Comparison of ENCODE assay signal across 13 cellular contexts in genomic region chr11:100849009-100849913, GRCh38.
A peak's percentile ranks its signal among the peaks of the same experiment; 100 is the strongest.
DNase-seq lines count a peak whose midpoint lies in the region; ATAC-seq, FAIRE-seq and TF ChIP-seq lines count a peak whose summit lies in the region.
"Had no signal": no experiment of that assay in that cellular context is flagged by ENCODE, and none has a peak within 500 bp of the region (broad histone marks: within the 10 kb centered on the region; RNA-seq: fewer than 3 reads in every experiment).

No MANE protein-coding gene starts in this region.

- peak; percentile 47 for ATAC-seq in body of pancreas
- ATAC-seq in HG02798 (IDR thresholded peaks at IDR 0.05; ENCODE audit: poor library complexity, unreplicated experiment) = no peak
- no peak for ATAC-seq in HG02938 (IDR thresholded peaks at IDR 0.05; ENCODE audit: unreplicated experiment)
- ATAC-seq in HG02642 (IDR thresholded peaks at IDR 0.05; ENCODE audit: poor library complexity, unreplicated experiment) = no peak
- ATAC-seq: activated T-helper 17 cell treated with anti-CD3 and anti-CD28 coated beads, Interleukin-2, amount 50 U/mL, for 72 hours; natural killer cell treated with Interleukin-12 subunit alpha and Interleukin-12 subunit beta and Interleukin-15 and Interleukin-18, amount 100 ng/mL, for 72 hours; WTC11 had no signal

- peak; percentile 87 for DNase-seq in GM04503 (ENCODE audit: low read depth)
- DNase-seq in body of pancreas = peak in 1 of 4 donors; percentile 5
- DNase-seq in kidney = no peak
- DNase-seq in NK-92 (lab: John Stamatoyannopoulos, UW; ENCODE audit: unreplicated experiment) = no peak
- DNase-seq: dermis blood vessel endothelial cell, NCI-H1436 treated with DMSO at 0.1 percent for 48 hours had no signal

- peak overlapping the region in 2 of 4 donors; percentile 4 to 57 for H3K27ac ChIP-seq in body of pancreas
- H3K27ac ChIP-seq in kidney (ENCODE audit: low read depth in 2 of 2, low read length in 2 of 2) = peak overlapping the region; percentile 26 to 73
- H3K27ac ChIP-seq in subcutaneous abdominal adipose tissue (ENCODE audit: low read depth, low read length) = peak overlapping the region; percentile 74

- no peaks in the 10 kb centered on the region for H3K27me3 ChIP-seq in body of pancreas
- H3K27me3 ChIP-seq in subcutaneous abdominal adipose tissue (ENCODE audit: control insufficient read depth in 5 of 5, insufficient read depth in 4 of 5, low read length in 5 of 5) = no peaks in the 10 kb centered on the region

- H3K9me3 ChIP-seq in body of pancreas (no peaks in the 10 kb centered on the region), kidney (ENCODE audit: control insufficient read depth in 1 of 2, low read length in 2 of 2) (no peaks in the 10 kb centered on the region), subcutaneous abdominal adipose tissue (ENCODE audit: control insufficient read depth in 5 of 5, low read length in 5 of 5) (no peaks in the 10 kb centered on the region)

- intact Hi-C loops in body of pancreas (cut with DNase I) = no loop called here
- intact Hi-C loops in kidney (cut with DNase I) = no loop called here

- TF ChIP-seq CTCF in body of pancreas (IDR thresholded peaks at IDR 0.05) (no peak), kidney (IDR thresholded peaks at IDR 0.05; ENCODE audit: borderline replicate concordance, extremely low read depth, insufficient read depth) (no peak)

- no peak overlapping the region for H3K4me3 ChIP-seq in body of pancreas
- peak overlapping the region in 1 of 2 donors; percentile 20 for H3K4me3 ChIP-seq in kidney (ENCODE audit: low read length in 2 of 2)
- no peak overlapping the region for H3K4me3 ChIP-seq in subcutaneous abdominal adipose tissue (ENCODE audit: low read depth in 1 of 5, low read length in 5 of 5)

- H3K9ac ChIP-seq in kidney (ENCODE audit: low read length in 2 of 2) (no peak overlapping the region), subcutaneous abdominal adipose tissue (ENCODE audit: low read length in 5 of 5) (peak overlapping the region in 1 of 5 donors; percentile 32)

- H3K36me3 ChIP-seq in body of pancreas (replicated peaks in 1 of 2; ENCODE audit: insufficient read depth in 1 of 2, low read depth in 2 of 2) (no peaks in the 10 kb centered on the region), kidney (ENCODE audit: control insufficient read depth in 1 of 2, insufficient read depth in 2 of 2, low read length in 2 of 2) (no peaks in the 10 kb centered on the region), subcutaneous abdominal adipose tissue (ENCODE audit: control insufficient read depth in 5 of 5, insufficient read depth in 5 of 5, low read length in 5 of 5) (no peaks in the 10 kb centered on the region)

- FAIRE-seq in kidney (lab: Jason Lieb, UNC) = peak; percentile 73

- no peak for TF ChIP-seq POLR2A in body of pancreas (IDR thresholded peaks at IDR 0.05)

- H3K4me1 ChIP-seq in body of pancreas (peaks cover 13% of the 10 kb centered on the region), kidney (ENCODE audit: control insufficient read depth in 1 of 2, insufficient read depth in 1 of 2, low read depth in 1 of 2, low read length in 2 of 2) (peaks cover 2 to 9% of the 10 kb centered on the region in 2 donors), subcutaneous abdominal adipose tissue (ENCODE audit: control insufficient read depth in 5 of 5, insufficient read depth in 5 of 5, low read length in 5 of 5) (peaks cover 0 to 12% (median 6%) of the 10 kb centered on the region in 5 donors)

- 11 to 17% methylated on average over 4 of the region's 4 CpGs for WGBS in body of pancreas, 2 donors
